Comparison of ENCODE assay signal across 1 cellular context in the genomic region with DNA sequence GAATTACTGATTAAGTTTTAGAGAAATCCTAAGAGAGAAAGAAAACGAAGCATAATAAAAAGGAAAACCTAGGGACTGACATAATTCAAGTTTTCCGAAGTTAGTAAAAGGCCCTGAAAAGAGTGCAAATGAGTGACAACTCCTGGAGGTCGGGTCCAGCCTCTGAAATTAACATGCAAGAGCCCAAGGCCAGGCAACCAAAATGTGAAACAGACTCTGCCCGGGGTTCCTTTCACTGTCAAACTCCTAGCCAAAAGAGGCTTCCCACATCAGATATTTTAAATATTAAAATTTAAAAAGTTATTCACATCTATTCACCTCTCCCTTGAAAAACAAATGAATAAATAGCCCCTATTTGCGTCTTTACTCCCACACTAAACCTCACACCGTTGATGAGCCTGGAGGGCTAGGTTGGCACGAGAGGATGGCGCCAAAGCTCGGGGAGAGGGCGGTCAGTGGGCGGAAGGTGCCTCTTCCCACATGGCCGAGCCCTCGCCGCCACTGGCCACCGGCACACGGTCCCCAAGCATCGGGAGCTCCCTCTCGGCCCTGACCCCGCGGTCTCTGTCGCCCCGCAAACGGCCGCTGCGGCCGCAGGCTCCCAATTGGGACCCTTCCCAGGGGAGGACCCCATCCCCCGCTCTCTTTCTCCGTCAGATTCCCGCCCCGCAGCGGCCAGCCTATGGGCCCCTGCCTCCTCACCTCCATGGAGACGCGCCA.
TF ChIP-seq lines count a peak whose summit lies in the region.

No MANE protein-coding gene starts in this region.

TF ChIP-seq in HEK293, 187 proteins besides CTCF, POLR2A, EP300 and RAD21 (continued from another document and continues in another):
- TF ChIP-seq ZNF23 (tag by site-specific recombination; IDR thresholded peaks at IDR 0.05; ENCODE audit: borderline replicate concordance) (no peak), MEIS1 (CRISPR knock-in tag; IDR thresholded peaks at IDR 0.05; ENCODE audit: borderline replicate concordance) (no peak), ZNF658 (tag by site-specific recombination; IDR thresholded peaks at IDR 0.05) (no peak), ZIC2 (tag by site-specific recombination; IDR thresholded peaks at IDR 0.05) (no peak), KLF16 (tag by site-specific recombination; IDR thresholded peaks at IDR 0.05) (peak; percentile 63; the same call in 1 of the 2 replicates), ZNF157 (tag by site-specific recombination; IDR thresholded peaks at IDR 0.05) (no peak), ZFP3 (tag by site-specific recombination; IDR thresholded peaks at IDR 0.05; ENCODE audit: low read depth) (no peak), ZBTB21 (tag by site-specific recombination; IDR thresholded peaks at IDR 0.05) (no peak), ZFP41 (tag by site-specific recombination; IDR thresholded peaks at IDR 0.05; ENCODE audit: borderline replicate concordance) (no peak), ZNF600 (tag by site-specific recombination; IDR thresholded peaks at IDR 0.05) (no peak), ZNF266 (tag by site-specific recombination; IDR thresholded peaks at IDR 0.05; ENCODE audit: low read depth) (no peak), ZNF747 (tag by site-specific recombination; IDR thresholded peaks at IDR 0.05) (no peak), MYNN (tag by site-specific recombination; IDR thresholded peaks at IDR 0.05; ENCODE audit: borderline replicate concordance) (no peak), ZNF624 (tag by site-specific recombination; IDR thresholded peaks at IDR 0.05) (no peak), ZNF48 (tag by site-specific recombination; IDR thresholded peaks at IDR 0.05) (no peak), ZNF514 (tag by site-specific recombination; IDR thresholded peaks at IDR 0.05) (no peak), ZNF623 (tag by site-specific recombination; IDR thresholded peaks at IDR 0.05) (no peak), ZNF837 (tag by site-specific recombination; IDR thresholded peaks at IDR 0.05) (no peak), ZNF335 (tag by site-specific recombination; conservative IDR thresholded peaks at IDR 0.05) (peak; percentile 73; the same call in 1 of the 2 replicates), KLF7 (tag by site-specific recombination; IDR thresholded peaks at IDR 0.05; ENCODE audit: borderline replicate concordance) (no peak), FEZF1 (tag by site-specific recombination; IDR thresholded peaks at IDR 0.05) (no peak), ZNF529 (tag by site-specific recombination; IDR thresholded peaks at IDR 0.05; ENCODE audit: insufficient replicate concordance) (no peak), GLI2 (tag by site-specific recombination; IDR thresholded peaks at IDR 0.05; ENCODE audit: borderline replicate concordance, low read depth) (no peak), ZNF473 (tag by site-specific recombination; IDR thresholded peaks at IDR 0.05) (no peak), GFI1B (tag by site-specific recombination; IDR thresholded peaks at IDR 0.05) (no peak), PRDM1 (tag by site-specific recombination; IDR thresholded peaks at IDR 0.05) (no peak), SP2 (tag by site-specific recombination; IDR thresholded peaks at IDR 0.05) (peak; percentile 16), YY1 (tag by site-specific recombination; IDR thresholded peaks at IDR 0.05) (peak; percentile 76; the same call in 1 of the 2 replicates), ZBTB48 (tag by site-specific recombination; IDR thresholded peaks at IDR 0.05) (peak; percentile 59; the same call in 1 of the 2 replicates), ZBTB7A (tag by site-specific recombination; IDR thresholded peaks at IDR 0.05; ENCODE audit: low read depth) (no peak), ZNF324 (tag by site-specific recombination; IDR thresholded peaks at IDR 0.05) (no peak), ZNF138 (tag by site-specific recombination; IDR thresholded peaks at IDR 0.05; ENCODE audit: borderline replicate concordance) (no peak), ZSCAN16 (tag by site-specific recombination; IDR thresholded peaks at IDR 0.05) (no peak), ZNF555 (tag by site-specific recombination; conservative IDR thresholded peaks at IDR 0.05) (no peak), ZNF791 (tag by site-specific recombination; IDR thresholded peaks at IDR 0.05) (no peak), ZNF114 (tag by site-specific recombination; IDR thresholded peaks at IDR 0.05) (no peak), ZNF830 (tag by site-specific recombination; IDR thresholded peaks at IDR 0.05; ENCODE audit: low read depth) (no peak), ZNF146 (tag by site-specific recombination; IDR thresholded peaks at IDR 0.05) (no peak), ZNF426 (tag by site-specific recombination; IDR thresholded peaks at IDR 0.05) (no peak), ZNF24 (tag by site-specific recombination; IDR thresholded peaks at IDR 0.05) (no peak), ZEB2 (tag by site-specific recombination; IDR thresholded peaks at IDR 0.05) (no peak), ZNF701 (tag by site-specific recombination; IDR thresholded peaks at IDR 0.05) (no peak)
- TF ChIP-seq, protein P1, sequence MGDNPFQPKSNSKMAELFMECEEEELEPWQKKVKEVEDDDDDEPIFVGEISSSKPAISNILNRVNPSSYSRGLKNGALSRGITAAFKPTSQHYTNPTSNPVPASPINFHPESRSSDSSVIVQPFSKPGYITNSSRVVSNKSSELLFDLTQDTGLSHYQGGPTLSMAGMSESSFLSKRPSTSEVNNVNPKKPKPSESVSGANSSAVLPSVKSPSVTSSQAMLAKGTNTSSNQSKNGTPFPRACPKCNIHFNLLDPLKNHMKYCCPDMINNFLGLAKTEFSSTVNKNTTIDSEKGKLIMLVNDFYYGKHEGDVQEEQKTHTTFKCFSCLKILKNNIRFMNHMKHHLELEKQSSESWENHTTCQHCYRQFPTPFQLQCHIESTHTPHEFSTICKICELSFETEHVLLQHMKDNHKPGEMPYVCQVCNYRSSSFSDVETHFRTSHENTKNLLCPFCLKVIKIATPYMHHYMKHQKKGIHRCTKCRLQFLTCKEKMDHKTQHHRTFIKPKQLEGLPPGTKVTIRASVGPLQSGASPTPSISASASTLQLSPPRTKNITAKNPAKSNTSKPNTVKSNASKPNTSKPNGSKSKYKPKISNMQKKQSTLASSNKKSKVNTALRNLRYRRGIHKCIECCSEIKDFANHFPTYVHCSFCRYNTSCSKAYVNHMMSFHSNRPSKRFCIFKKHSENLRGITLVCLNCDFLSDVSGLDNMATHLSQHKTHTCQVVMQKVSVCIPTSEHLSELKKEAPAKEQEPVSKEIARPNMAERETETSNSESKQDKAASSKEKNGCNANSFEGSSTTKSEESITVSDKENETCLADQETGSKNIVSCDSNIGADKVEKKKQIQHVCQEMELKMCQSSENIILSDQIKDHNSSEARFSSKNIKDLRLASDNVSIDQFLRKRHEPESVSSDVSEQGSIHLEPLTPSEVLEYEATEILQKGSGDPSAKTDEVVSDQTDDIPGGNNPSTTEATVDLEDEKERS (tag by site-specific recombination; IDR thresholded peaks at IDR 0.05), result no peak
- TF ChIP-seq, protein P2, sequence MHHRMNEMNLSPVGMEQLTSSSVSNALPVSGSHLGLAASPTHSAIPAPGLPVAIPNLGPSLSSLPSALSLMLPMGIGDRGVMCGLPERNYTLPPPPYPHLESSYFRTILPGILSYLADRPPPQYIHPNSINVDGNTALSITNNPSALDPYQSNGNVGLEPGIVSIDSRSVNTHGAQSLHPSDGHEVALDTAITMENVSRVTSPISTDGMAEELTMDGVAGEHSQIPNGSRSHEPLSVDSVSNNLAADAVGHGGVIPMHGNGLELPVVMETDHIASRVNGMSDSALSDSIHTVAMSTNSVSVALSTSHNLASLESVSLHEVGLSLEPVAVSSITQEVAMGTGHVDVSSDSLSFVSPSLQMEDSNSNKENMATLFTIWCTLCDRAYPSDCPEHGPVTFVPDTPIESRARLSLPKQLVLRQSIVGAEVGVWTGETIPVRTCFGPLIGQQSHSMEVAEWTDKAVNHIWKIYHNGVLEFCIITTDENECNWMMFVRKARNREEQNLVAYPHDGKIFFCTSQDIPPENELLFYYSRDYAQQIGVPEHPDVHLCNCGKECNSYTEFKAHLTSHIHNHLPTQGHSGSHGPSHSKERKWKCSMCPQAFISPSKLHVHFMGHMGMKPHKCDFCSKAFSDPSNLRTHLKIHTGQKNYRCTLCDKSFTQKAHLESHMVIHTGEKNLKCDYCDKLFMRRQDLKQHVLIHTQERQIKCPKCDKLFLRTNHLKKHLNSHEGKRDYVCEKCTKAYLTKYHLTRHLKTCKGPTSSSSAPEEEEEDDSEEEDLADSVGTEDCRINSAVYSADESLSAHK (tag by site-specific recombination; IDR thresholded peaks at IDR 0.05), result no peak
- TF ChIP-seq, protein P3, sequence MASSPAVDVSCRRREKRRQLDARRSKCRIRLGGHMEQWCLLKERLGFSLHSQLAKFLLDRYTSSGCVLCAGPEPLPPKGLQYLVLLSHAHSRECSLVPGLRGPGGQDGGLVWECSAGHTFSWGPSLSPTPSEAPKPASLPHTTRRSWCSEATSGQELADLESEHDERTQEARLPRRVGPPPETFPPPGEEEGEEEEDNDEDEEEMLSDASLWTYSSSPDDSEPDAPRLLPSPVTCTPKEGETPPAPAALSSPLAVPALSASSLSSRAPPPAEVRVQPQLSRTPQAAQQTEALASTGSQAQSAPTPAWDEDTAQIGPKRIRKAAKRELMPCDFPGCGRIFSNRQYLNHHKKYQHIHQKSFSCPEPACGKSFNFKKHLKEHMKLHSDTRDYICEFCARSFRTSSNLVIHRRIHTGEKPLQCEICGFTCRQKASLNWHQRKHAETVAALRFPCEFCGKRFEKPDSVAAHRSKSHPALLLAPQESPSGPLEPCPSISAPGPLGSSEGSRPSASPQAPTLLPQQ (tag by site-specific recombination; IDR thresholded peaks at IDR 0.05), result peak; percentile 70; the same call in 1 of the 2 replicates
- TF ChIP-seq, protein P4, sequence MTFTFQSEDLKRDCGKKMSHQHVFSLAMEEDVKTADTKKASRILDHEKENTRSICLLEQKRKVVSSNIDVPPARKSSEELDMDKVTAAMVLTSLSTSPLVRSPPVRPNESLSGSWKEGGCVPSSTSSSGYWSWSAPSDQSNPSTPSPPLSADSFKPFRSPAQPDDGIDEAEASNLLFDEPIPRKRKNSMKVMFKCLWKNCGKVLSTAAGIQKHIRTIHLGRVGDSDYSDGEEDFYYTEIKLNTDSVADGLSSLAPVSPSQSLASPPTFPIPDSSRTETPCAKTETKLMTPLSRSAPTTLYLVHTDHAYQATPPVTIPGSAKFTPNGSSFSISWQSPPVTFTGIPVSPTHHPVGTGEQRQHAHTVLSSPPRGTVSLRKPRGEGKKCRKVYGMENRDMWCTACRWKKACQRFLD (tag by site-specific recombination; IDR thresholded peaks at IDR 0.05), result no peak
- TF ChIP-seq, protein P5, sequence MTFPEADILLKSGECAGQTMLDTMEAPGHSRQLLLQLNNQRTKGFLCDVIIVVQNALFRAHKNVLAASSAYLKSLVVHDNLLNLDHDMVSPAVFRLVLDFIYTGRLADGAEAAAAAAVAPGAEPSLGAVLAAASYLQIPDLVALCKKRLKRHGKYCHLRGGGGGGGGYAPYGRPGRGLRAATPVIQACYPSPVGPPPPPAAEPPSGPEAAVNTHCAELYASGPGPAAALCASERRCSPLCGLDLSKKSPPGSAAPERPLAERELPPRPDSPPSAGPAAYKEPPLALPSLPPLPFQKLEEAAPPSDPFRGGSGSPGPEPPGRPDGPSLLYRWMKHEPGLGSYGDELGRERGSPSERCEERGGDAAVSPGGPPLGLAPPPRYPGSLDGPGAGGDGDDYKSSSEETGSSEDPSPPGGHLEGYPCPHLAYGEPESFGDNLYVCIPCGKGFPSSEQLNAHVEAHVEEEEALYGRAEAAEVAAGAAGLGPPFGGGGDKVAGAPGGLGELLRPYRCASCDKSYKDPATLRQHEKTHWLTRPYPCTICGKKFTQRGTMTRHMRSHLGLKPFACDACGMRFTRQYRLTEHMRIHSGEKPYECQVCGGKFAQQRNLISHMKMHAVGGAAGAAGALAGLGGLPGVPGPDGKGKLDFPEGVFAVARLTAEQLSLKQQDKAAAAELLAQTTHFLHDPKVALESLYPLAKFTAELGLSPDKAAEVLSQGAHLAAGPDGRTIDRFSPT (tag by site-specific recombination; IDR thresholded peaks at IDR 0.05), result peak; percentile 58
- TF ChIP-seq, protein P6, sequence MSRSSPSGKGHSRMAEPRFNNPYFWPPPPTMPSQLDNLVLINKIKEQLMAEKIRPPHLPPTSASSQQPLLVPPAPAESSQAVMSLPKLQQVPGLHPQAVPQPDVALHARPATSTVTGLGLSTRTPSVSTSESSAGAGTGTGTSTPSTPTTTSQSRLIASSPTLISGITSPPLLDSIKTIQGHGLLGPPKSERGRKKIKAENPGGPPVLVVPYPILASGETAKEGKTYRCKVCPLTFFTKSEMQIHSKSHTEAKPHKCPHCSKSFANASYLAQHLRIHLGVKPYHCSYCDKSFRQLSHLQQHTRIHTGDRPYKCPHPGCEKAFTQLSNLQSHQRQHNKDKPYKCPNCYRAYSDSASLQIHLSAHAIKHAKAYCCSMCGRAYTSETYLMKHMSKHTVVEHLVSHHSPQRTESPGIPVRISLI (tag by site-specific recombination; IDR thresholded peaks at IDR 0.05), result no peak
- TF ChIP-seq, protein P7, sequence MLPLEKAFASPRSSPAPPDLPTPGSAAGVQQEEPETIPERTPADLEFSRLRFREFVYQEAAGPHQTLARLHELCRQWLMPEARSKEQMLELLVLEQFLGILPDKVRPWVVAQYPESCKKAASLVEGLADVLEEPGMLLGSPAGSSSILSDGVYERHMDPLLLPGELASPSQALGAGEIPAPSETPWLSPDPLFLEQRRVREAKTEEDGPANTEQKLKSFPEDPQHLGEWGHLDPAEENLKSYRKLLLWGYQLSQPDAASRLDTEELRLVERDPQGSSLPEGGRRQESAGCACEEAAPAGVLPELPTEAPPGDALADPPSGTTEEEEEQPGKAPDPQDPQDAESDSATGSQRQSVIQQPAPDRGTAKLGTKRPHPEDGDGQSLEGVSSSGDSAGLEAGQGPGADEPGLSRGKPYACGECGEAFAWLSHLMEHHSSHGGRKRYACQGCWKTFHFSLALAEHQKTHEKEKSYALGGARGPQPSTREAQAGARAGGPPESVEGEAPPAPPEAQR (tag by site-specific recombination; IDR thresholded peaks at IDR 0.05), result no peak
- TF ChIP-seq, protein P8, sequence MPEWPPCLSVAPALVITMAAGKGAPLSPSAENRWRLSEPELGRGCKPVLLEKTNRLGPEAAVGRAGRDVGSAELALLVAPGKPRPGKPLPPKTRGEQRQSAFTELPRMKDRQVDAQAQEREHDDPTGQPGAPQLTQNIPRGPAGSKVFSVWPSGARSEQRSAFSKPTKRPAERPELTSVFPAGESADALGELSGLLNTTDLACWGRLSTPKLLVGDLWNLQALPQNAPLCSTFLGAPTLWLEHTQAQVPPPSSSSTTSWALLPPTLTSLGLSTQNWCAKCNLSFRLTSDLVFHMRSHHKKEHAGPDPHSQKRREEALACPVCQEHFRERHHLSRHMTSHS (tag by site-specific recombination; IDR thresholded peaks at IDR 0.05), result no peak
- TF ChIP-seq, protein P9, sequence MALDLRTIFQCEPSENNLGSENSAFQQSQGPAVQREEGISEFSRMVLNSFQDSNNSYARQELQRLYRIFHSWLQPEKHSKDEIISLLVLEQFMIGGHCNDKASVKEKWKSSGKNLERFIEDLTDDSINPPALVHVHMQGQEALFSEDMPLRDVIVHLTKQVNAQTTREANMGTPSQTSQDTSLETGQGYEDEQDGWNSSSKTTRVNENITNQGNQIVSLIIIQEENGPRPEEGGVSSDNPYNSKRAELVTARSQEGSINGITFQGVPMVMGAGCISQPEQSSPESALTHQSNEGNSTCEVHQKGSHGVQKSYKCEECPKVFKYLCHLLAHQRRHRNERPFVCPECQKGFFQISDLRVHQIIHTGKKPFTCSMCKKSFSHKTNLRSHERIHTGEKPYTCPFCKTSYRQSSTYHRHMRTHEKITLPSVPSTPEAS (tag by site-specific recombination; IDR thresholded peaks at IDR 0.05), result no peak
